In genomic region chr4:34964613-34965012, GRCh38 we compare ENCODE assay signal across 17 cellular contexts.
"Had no signal": no experiment of that assay in that cellular context is flagged by ENCODE, and none has a peak within 500 bp of the region (broad histone marks: within the 10 kb centered on the region; RNA-seq: fewer than 3 reads in every experiment).

No MANE protein-coding gene starts in this region.

- ATAC-seq: activated T-helper 17 cell treated with anti-CD3 and anti-CD28 coated beads, Interleukin-2, amount 50 U/mL, for 72 hours; left cardiac atrium; lower lobe of right lung; pancreas; stimulated activated effector memory CD8-positive, alpha-beta T cell treated with anti-CD3 and anti-CD28 coated beads, Interleukin-12 subunit alpha, Interleukin-12 subunit beta, amount 100 ng/mL, for 72 hours had no signal

- H3K4me1 Mint-ChIP-seq: activated T-helper 17 cell treated with anti-CD3 and anti-CD28 coated beads, Interleukin-2, amount 50 U/mL, for 72 hours; stimulated activated effector memory CD8-positive, alpha-beta T cell treated with anti-CD3 and anti-CD28 coated beads, Interleukin-12 subunit alpha, Interleukin-12 subunit beta, amount 100 ng/mL, for 72 hours had no signal

- DNase-seq: activated CD4-positive, CD25-positive, alpha-beta regulatory T cell treated with anti-CD3 and anti-CD28 coated beads, Interleukin-2, amount 50 U/mL, for 72 hours; activated naive CD4-positive, alpha-beta T cell treated with Interleukin-2 at 50 U/mL for 16 hours; anterior cingulate cortex; cerebellar nuclear complex; effector CD8-positive, alpha-beta T cell; foreskin melanocyte; left cardiac atrium; lower lobe of right lung; pancreas; sigmoid colon; spleen had no signal

- H3K27ac Mint-ChIP-seq: activated T-helper 17 cell treated with anti-CD3 and anti-CD28 coated beads, Interleukin-2, amount 50 U/mL, for 72 hours; mesothelial cell of epicardium; stimulated activated effector memory CD8-positive, alpha-beta T cell treated with anti-CD3 and anti-CD28 coated beads, Interleukin-12 subunit alpha, Interleukin-12 subunit beta, amount 100 ng/mL, for 72 hours had no signal

- H3K9me3 Mint-ChIP-seq: mesothelial cell of epicardium had no signal

- H3K27me3 Mint-ChIP-seq: activated T-helper 17 cell treated with anti-CD3 and anti-CD28 coated beads, Interleukin-2, amount 50 U/mL, for 72 hours had no signal

- H3K27ac ChIP-seq: breast epithelium, epithelial cell of prostate, lower lobe of right lung, pancreas, sigmoid colon, spleen, thoracic aorta had no signal

- H3K4me3 Mint-ChIP-seq: activated T-helper 17 cell treated with anti-CD3 and anti-CD28 coated beads, Interleukin-2, amount 50 U/mL, for 72 hours; mesothelial cell of epicardium; stimulated activated effector memory CD8-positive, alpha-beta T cell treated with anti-CD3 and anti-CD28 coated beads, Interleukin-12 subunit alpha, Interleukin-12 subunit beta, amount 100 ng/mL, for 72 hours had no signal

- H3K27me3 ChIP-seq: breast epithelium, pancreas, sigmoid colon, spleen had no signal

- H3K4me1 ChIP-seq: breast epithelium, lower lobe of right lung, pancreas, sigmoid colon, spleen had no signal

- H3K36me3 ChIP-seq: lower lobe of right lung, pancreas, sigmoid colon, spleen, thoracic aorta had no signal

- H3K4me3 ChIP-seq: breast epithelium, lower lobe of right lung, pancreas, sigmoid colon, spleen, thoracic aorta had no signal

- H3K9me3 ChIP-seq: breast epithelium, lower lobe of right lung, pancreas, sigmoid colon, spleen had no signal

- H3K36me3 Mint-ChIP-seq: mesothelial cell of epicardium; stimulated activated effector memory CD8-positive, alpha-beta T cell treated with anti-CD3 and anti-CD28 coated beads, Interleukin-12 subunit alpha, Interleukin-12 subunit beta, amount 100 ng/mL, for 72 hours had no signal
